In the genomic region with DNA sequence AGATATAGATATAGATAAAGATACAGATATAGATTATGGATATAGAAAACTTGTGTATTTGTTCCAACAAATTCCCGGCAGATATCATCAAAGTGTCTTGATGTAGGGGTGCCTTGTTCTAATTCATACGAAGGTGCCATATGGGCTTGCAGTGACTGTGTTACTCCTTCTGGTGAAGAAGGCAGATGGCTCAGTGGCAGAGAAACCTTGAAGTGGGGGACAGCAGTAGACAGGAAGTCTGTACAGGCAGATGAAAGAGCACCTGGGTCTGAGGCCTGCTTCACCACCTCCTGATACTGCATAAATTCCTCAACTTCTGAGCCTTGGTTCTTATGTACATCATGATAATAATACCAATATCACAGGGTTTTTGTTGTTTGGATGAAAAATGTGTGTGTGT, we compare ENCODE assay signal across 22 cellular contexts.
A peak's percentile ranks its signal among the peaks of the same experiment; 100 is the strongest.
DNase-seq lines count a peak whose midpoint lies in the region; ATAC-seq and TF ChIP-seq lines count a peak whose summit lies in the region.
"Had no signal": no experiment of that assay in that cellular context is flagged by ENCODE, and none has a peak within 500 bp of the region (broad histone marks: within the 10 kb centered on the region; RNA-seq: fewer than 3 reads in every experiment).

No MANE protein-coding gene starts in this region.

- no peak overlapping the region for H3K4me3 ChIP-seq in naive thymus-derived CD4-positive, alpha-beta T cell (ENCODE audit: low read length)
- H3K4me3 ChIP-seq in esophagus squamous epithelium, result no peak overlapping the region
- H3K4me3 ChIP-seq: PC-9, SJSA1 had no signal

- in situ Hi-C loops in G401 (cut with HindIII; ENCODE audit: low sequenced_read_pairs), result no loop called here

- no peaks in the 10 kb centered on the region for H3K36me3 ChIP-seq in naive thymus-derived CD4-positive, alpha-beta T cell (ENCODE audit: control insufficient read depth in 2 of 3, insufficient read depth in 3 of 3, low read length in 3 of 3)
- no peaks in the 10 kb centered on the region for H3K36me3 ChIP-seq in esophagus squamous epithelium
- H3K36me3 ChIP-seq: SJSA1 had no signal

- intact Hi-C loops in activated naive CD4-positive, alpha-beta T cell treated with anti-CD3 and anti-CD28 coated beads for 36 hours (cut with micrococcal nuclease), result loop anchor here (10.0 kb wide), 1 partner anchor 445 kb away; no protein-coding TSS in a partner anchor
- intact Hi-C loops in naive thymus-derived CD4-positive, alpha-beta T cell (cut with micrococcal nuclease), result no loop called here
- intact Hi-C loops in esophagus squamous epithelium (cut with DNase I), result no loop called here

- no peak overlapping the region for H3K4me3 Mint-ChIP-seq in activated naive CD4-positive, alpha-beta T cell treated with anti-CD3 and anti-CD28 coated beads for 36 hours
- H3K4me3 Mint-ChIP-seq in T-helper 17 cell, result no peak overlapping the region
- H3K4me3 Mint-ChIP-seq in naive thymus-derived CD4-positive, alpha-beta T cell, result peak overlapping the region in 3 of 10 donors; percentile 2 to 42 (median 32)
- H3K4me3 Mint-ChIP-seq: CD14-positive monocyte, H9, IgD-negative memory B cell had no signal

- no peak overlapping the region for H3K27ac ChIP-seq in naive thymus-derived CD4-positive, alpha-beta T cell (ENCODE audit: low read depth, low read length)
- no peak overlapping the region for H3K27ac ChIP-seq in esophagus squamous epithelium
- H3K27ac ChIP-seq: HL-60, PC-9, SJSA1 had no signal

- CTCF ChIA-PET in activated naive CD4-positive, alpha-beta T cell treated with anti-CD3 and anti-CD28 coated beads for 36 hours (lab: Charles Lee), result no interaction called here
- CTCF ChIA-PET in naive thymus-derived CD4-positive, alpha-beta T cell (lab: Charles Lee), result interaction anchor here (0.9 kb wide), 1 partner anchor 16 kb away, joined by 4 read pairs; no protein-coding TSS in a partner anchor

- peak; percentile 22 for DNase-seq in activated naive CD4-positive, alpha-beta T cell treated with anti-CD3 and anti-CD28 coated beads for 36 hours
- no peak for DNase-seq in activated naive CD4-positive, alpha-beta T cell treated with anti-CD3 and anti-CD28 coated beads, Interleukin-2, amount 50 U/mL, for 72 hours (ENCODE audit: low spot score in 2 of 2)
- DNase-seq in G401 (ENCODE audit: low spot score), result peak; percentile 59
- no peak for DNase-seq in T-helper 17 cell
- peak in 6 of 9 donors; percentile 13 to 40 (median 27) for DNase-seq in naive thymus-derived CD4-positive, alpha-beta T cell
- no peak for DNase-seq in NCI-H2029 (lab: John Stamatoyannopoulos, UW)
- DNase-seq in esophagus squamous epithelium (lab: John Stamatoyannopoulos, UW), result no peak
- DNase-seq: ACHN, AML-193, Calu3, DMS79 treated with DMSO at 0.1 percent for 48 hours, GDM1, H9, MV-4-11, NCI-H1417, NCI-H187 treated with DMSO at 0.1 percent for 48 hours, NCI-H82, PC-9 had no signal

- POLR2A ChIA-PET in naive thymus-derived CD4-positive, alpha-beta T cell (lab: Charles Lee), result no interaction called here

- H3K9me3 ChIP-seq in T-helper 17 cell (ENCODE audit: control insufficient read depth, low read length, poor library complexity, severe bottlenecking) (no peaks in the 10 kb centered on the region), esophagus squamous epithelium (no peaks in the 10 kb centered on the region)
- peaks cover 0 to 5% (median 0%) of the 10 kb centered on the region in 3 experiments for H3K9me3 ChIP-seq in naive thymus-derived CD4-positive, alpha-beta T cell (ENCODE audit: control insufficient read depth in 2 of 3, low read length in 3 of 3)
- H3K9me3 ChIP-seq: SJSA1 had no signal

- ATAC-seq in activated naive CD4-positive, alpha-beta T cell treated with anti-CD3 and anti-CD28 coated beads, Interleukin-2, amount 50 U/mL, for 72 hours, result no peak
- peak; percentile 57 for ATAC-seq in T-helper 17 cell
- peak; percentile 57 for ATAC-seq in naive thymus-derived CD4-positive, alpha-beta T cell

- H3K36me3 Mint-ChIP-seq in activated naive CD4-positive, alpha-beta T cell treated with anti-CD3 and anti-CD28 coated beads for 36 hours (ENCODE audit: low read depth), result peaks cover 12% of the 10 kb centered on the region
- H3K36me3 Mint-ChIP-seq in activated naive CD4-positive, alpha-beta T cell treated with anti-CD3 and anti-CD28 coated beads, Interleukin-2, amount 50 U/mL, for 72 hours, result peaks cover 13 to 31% of the 10 kb centered on the region in 2 donors
- no peaks in the 10 kb centered on the region for H3K36me3 Mint-ChIP-seq in T-helper 17 cell (ENCODE audit: low read depth)
- H3K36me3 Mint-ChIP-seq in naive thymus-derived CD4-positive, alpha-beta T cell, result peaks cover 0 to 16% (median 10%) of the 10 kb centered on the region in 5 donors
- H3K36me3 Mint-ChIP-seq: CD14-positive monocyte had no signal

- peaks cover 20% of the 10 kb centered on the region for H3K9me3 Mint-ChIP-seq in activated naive CD4-positive, alpha-beta T cell treated with anti-CD3 and anti-CD28 coated beads for 36 hours
- peaks cover 24 to 31% of the 10 kb centered on the region in 2 donors for H3K9me3 Mint-ChIP-seq in activated naive CD4-positive, alpha-beta T cell treated with anti-CD3 and anti-CD28 coated beads, Interleukin-2, amount 50 U/mL, for 72 hours
- H3K9me3 Mint-ChIP-seq in naive thymus-derived CD4-positive, alpha-beta T cell, result peaks cover 2 to 32% (median 9%) of the 10 kb centered on the region in 11 donors

- peaks cover 0 to 13% of the 10 kb centered on the region in 2 donors for H3K4me1 ChIP-seq in naive thymus-derived CD4-positive, alpha-beta T cell (ENCODE audit: control insufficient read depth in 2 of 2, insufficient read depth in 2 of 2, low read length in 2 of 2)
- H3K4me1 ChIP-seq in esophagus squamous epithelium, result no peaks in the 10 kb centered on the region
- H3K4me1 ChIP-seq: SJSA1 had no signal

- WGBS in esophagus squamous epithelium, 2 donors, result 84 to 96% methylated on average over 2 of the region's 2 CpGs

- TF ChIP-seq POLR2A in esophagus squamous epithelium (IDR thresholded peaks at IDR 0.05), result no peak

- no peaks in the 10 kb centered on the region for H3K27me3 ChIP-seq in naive thymus-derived CD4-positive, alpha-beta T cell (ENCODE audit: control insufficient read depth in 2 of 2, insufficient read depth in 2 of 2, low read length in 2 of 2)
- H3K27me3 ChIP-seq in esophagus squamous epithelium, result no peaks in the 10 kb centered on the region
- H3K27me3 ChIP-seq: SJSA1 had no signal

- peaks cover 12% of the 10 kb centered on the region for H3K4me1 Mint-ChIP-seq in activated naive CD4-positive, alpha-beta T cell treated with anti-CD3 and anti-CD28 coated beads for 36 hours (ENCODE audit: low read depth)
- peaks cover 6% of the 10 kb centered on the region for H3K4me1 Mint-ChIP-seq in T-helper 17 cell
- H3K4me1 Mint-ChIP-seq in naive thymus-derived CD4-positive, alpha-beta T cell, result peaks cover 12 to 23% (median 20%) of the 10 kb centered on the region in 7 donors
- H3K4me1 Mint-ChIP-seq: CD14-positive monocyte had no signal

- TF ChIP-seq CTCF in esophagus squamous epithelium (IDR thresholded peaks at IDR 0.05), result no peak

- H3K27me3 Mint-ChIP-seq in activated naive CD4-positive, alpha-beta T cell treated with anti-CD3 and anti-CD28 coated beads for 36 hours (ENCODE audit: low read depth), result no peaks in the 10 kb centered on the region
- H3K27me3 Mint-ChIP-seq in T-helper 17 cell, result no peaks in the 10 kb centered on the region
- H3K27me3 Mint-ChIP-seq in naive thymus-derived CD4-positive, alpha-beta T cell, result peaks cover 0 to 6% (median 0%) of the 10 kb centered on the region in 5 donors

- H3K27ac Mint-ChIP-seq in activated naive CD4-positive, alpha-beta T cell treated with anti-CD3 and anti-CD28 coated beads for 36 hours, result no peak overlapping the region
- no peak overlapping the region for H3K27ac Mint-ChIP-seq in activated naive CD4-positive, alpha-beta T cell treated with anti-CD3 and anti-CD28 coated beads, Interleukin-2, amount 50 U/mL, for 72 hours
- H3K27ac Mint-ChIP-seq in T-helper 17 cell, result no peak overlapping the region
- H3K27ac Mint-ChIP-seq in naive thymus-derived CD4-positive, alpha-beta T cell, result peak overlapping the region in 6 of 9 donors; percentile 8 to 83 (median 68)
- H3K27ac Mint-ChIP-seq: CD14-positive monocyte, H9 had no signal

Comparison
In these comparisons a context has a peak if more than half of its experiments do, and no peak if none do; other contexts are left out.
1. DNase-seq: peak in activated naive CD4-positive, alpha-beta T cell treated with anti-CD3 and anti-CD28 coated beads for 36 hours (single experiment), G401 (single experiment) and naive thymus-derived CD4-positive, alpha-beta T cell (6 of 9); none in activated naive CD4-positive, alpha-beta T cell treated with anti-CD3 and anti-CD28 coated beads, Interleukin-2, amount 50 U/mL, for 72 hours (0 of 2), T-helper 17 cell (0 of 3), NCI-H2029 (single experiment) and esophagus squamous epithelium (single experiment).
2. H3K27ac Mint-ChIP-seq: peak in naive thymus-derived CD4-positive, alpha-beta T cell (6 of 9); none in activated naive CD4-positive, alpha-beta T cell treated with anti-CD3 and anti-CD28 coated beads for 36 hours (single experiment), activated naive CD4-positive, alpha-beta T cell treated with anti-CD3 and anti-CD28 coated beads, Interleukin-2, amount 50 U/mL, for 72 hours (0 of 2) and T-helper 17 cell (single experiment).
3. ATAC-seq: peak in T-helper 17 cell (single experiment) and naive thymus-derived CD4-positive, alpha-beta T cell (single experiment); none in activated naive CD4-positive, alpha-beta T cell treated with anti-CD3 and anti-CD28 coated beads, Interleukin-2, amount 50 U/mL, for 72 hours (0 of 2).